In the genomic region with DNA sequence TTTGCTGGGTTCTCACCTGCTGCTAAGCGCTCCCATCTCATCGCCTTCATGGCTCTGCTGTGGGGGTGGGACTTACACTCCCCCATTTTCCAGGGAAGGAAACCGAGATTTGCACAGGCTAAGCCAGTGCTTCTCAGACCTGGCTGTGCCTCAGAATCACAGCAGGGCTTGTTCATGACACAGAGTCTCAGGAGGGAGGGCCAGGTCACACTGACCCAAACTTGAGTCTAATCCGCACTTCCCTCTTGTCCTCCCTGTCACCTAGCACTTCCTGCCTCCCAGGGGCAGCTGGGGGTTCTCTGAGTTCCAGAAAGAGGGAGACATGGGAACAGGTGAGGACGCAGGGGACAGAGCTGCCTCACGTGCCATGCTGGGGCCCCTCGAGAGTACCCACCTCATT, we compare ENCODE assay signal across 2 cellular contexts.
TF ChIP-seq lines count a peak whose summit lies in the region.

No MANE protein-coding gene starts in this region.

TF ChIP-seq in HepG2, 621 proteins besides CTCF, POLR2A, EP300 and RAD21:
- TF ChIP-seq ZNF709 (CRISPR knock-in tag; IDR thresholded peaks at IDR 0.05) (no peak), ZNF605 (CRISPR knock-in tag; IDR thresholded peaks at IDR 0.05) (no peak), PRPF4 (IDR thresholded peaks at IDR 0.05; ENCODE audit: low read depth, low read length, poor library complexity, severe bottlenecking) (no peak), ZNF644 (CRISPR knock-in tag; IDR thresholded peaks at IDR 0.05; ENCODE audit: low read depth) (no peak), CHD4 (IDR thresholded peaks at IDR 0.05; ENCODE audit: borderline replicate concordance, low read length) (no peak), FOXK2 (IDR thresholded peaks at IDR 0.05) (no peak), HNRNPL (IDR thresholded peaks at IDR 0.05; ENCODE audit: low read depth, low read length) (no peak), HMGA1 (CRISPR knock-in tag; conservative IDR thresholded peaks at IDR 0.05) (no peak), TEAD3 (CRISPR knock-in tag; optimal IDR thresholded peaks at IDR 0.05; ENCODE audit: borderline replicate concordance) (no peak)
- TF ChIP-seq, protein P1, sequence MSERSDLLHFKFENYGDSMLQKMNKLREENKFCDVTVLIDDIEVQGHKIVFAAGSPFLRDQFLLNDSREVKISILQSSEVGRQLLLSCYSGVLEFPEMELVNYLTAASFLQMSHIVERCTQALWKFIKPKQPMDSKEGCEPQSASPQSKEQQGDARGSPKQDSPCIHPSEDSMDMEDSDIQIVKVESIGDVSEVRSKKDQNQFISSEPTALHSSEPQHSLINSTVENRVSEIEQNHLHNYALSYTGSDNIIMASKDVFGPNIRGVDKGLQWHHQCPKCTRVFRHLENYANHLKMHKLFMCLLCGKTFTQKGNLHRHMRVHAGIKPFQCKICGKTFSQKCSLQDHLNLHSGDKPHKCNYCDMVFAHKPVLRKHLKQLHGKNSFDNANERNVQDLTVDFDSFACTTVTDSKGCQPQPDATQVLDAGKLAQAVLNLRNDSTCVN (CRISPR knock-in tag; IDR thresholded peaks at IDR 0.05; ENCODE audit: borderline replicate concordance) = no peak
- TF ChIP-seq, protein P2, sequence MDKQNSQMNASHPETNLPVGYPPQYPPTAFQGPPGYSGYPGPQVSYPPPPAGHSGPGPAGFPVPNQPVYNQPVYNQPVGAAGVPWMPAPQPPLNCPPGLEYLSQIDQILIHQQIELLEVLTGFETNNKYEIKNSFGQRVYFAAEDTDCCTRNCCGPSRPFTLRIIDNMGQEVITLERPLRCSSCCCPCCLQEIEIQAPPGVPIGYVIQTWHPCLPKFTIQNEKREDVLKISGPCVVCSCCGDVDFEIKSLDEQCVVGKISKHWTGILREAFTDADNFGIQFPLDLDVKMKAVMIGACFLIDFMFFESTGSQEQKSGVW (CRISPR knock-in tag; IDR thresholded peaks at IDR 0.05; ENCODE audit: borderline replicate concordance) = no peak
TF ChIP-seq in HepG2: peak in this region for 0.

TF ChIP-seq in K562, 482 proteins besides CTCF, POLR2A, EP300 and RAD21:
- TF ChIP-seq ZNF124 (CRISPR knock-in tag; IDR thresholded peaks at IDR 0.05) (no peak), SMARCA4 (IDR thresholded peaks at IDR 0.05) (no peak), SPI1 (IDR thresholded peaks at IDR 0.05; ENCODE audit: borderline replicate concordance, low read depth, low read length) (peak; percentile 20; the same call in 1 of the 2 replicates), ZNF12 (CRISPR knock-in tag; IDR thresholded peaks at IDR 0.05) (no peak)
- TF ChIP-seq, protein P3, sequence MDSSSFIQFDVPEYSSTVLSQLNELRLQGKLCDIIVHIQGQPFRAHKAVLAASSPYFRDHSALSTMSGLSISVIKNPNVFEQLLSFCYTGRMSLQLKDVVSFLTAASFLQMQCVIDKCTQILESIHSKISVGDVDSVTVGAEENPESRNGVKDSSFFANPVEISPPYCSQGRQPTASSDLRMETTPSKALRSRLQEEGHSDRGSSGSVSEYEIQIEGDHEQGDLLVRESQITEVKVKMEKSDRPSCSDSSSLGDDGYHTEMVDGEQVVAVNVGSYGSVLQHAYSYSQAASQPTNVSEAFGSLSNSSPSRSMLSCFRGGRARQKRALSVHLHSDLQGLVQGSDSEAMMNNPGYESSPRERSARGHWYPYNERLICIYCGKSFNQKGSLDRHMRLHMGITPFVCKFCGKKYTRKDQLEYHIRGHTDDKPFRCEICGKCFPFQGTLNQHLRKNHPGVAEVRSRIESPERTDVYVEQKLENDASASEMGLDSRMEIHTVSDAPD (CRISPR knock-in tag; IDR thresholded peaks at IDR 0.05) = no peak
- TF ChIP-seq, protein P4, sequence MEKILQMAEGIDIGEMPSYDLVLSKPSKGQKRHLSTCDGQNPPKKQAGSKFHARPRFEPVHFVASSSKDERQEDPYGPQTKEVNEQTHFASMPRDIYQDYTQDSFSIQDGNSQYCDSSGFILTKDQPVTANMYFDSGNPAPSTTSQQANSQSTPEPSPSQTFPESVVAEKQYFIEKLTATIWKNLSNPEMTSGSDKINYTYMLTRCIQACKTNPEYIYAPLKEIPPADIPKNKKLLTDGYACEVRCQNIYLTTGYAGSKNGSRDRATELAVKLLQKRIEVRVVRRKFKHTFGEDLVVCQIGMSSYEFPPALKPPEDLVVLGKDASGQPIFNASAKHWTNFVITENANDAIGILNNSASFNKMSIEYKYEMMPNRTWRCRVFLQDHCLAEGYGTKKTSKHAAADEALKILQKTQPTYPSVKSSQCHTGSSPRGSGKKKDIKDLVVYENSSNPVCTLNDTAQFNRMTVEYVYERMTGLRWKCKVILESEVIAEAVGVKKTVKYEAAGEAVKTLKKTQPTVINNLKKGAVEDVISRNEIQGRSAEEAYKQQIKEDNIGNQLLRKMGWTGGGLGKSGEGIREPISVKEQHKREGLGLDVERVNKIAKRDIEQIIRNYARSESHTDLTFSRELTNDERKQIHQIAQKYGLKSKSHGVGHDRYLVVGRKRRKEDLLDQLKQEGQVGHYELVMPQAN (IDR thresholded peaks at IDR 0.05; ENCODE audit: borderline replicate concordance) = no peak
